ENCODE assay signal across 16 cellular contexts in genomic region chr11:62504158-62504973, GRCh38. TPM values are rescaled to one million over a fixed set of nuclear protein-coding genes. Genes with fewer than 3 reads are reported as not detected.
DNase-seq lines count a peak whose midpoint lies in the region; ATAC-seq and TF ChIP-seq lines count a peak whose summit lies in the region.
"Had no signal": no experiment of that assay in that cellular context is flagged by ENCODE, and none has a peak within 500 bp of the region (broad histone marks: within the 10 kb centered on the region; RNA-seq: fewer than 3 reads in every experiment).

No MANE protein-coding gene starts in this region.

- H3K79me2 ChIP-seq in trophoblast cell (ENCODE audit: control insufficient read depth, insufficient read depth, low read length, poor library complexity) = peaks cover 6% of the 10 kb centered on the region

- no peak for TF ChIP-seq CTCF in Peyer's patch (IDR thresholded peaks at IDR 0.05)

- H3K9ac ChIP-seq in iPS-15b (ENCODE audit: low read depth, low read length) = no peak overlapping the region
- no peak overlapping the region for H3K9ac ChIP-seq in trophoblast cell (ENCODE audit: low read length)
- H3K9ac ChIP-seq: KMS-11 had no signal

- H3K4me1 Mint-ChIP-seq in T-helper 2 cell treated with Interferon-gamma antibody and Interleukin-4, amounts not matched to agents 5 μg/mL and 100 μg/mL, for 36 hours (ENCODE audit: low read depth) = peaks cover 25% of the 10 kb centered on the region

- H3K4me2 ChIP-seq in trophoblast cell (ENCODE audit: low read length) = peak overlapping the region; percentile 20
- H3K4me2 ChIP-seq: KMS-11 had no signal

- H2BK120ac ChIP-seq in trophoblast cell (ENCODE audit: insufficient read depth, low read length, poor library complexity) = peak overlapping the region; percentile 87

- no peak overlapping the region for H3K14ac ChIP-seq in trophoblast cell (ENCODE audit: low read length)

- no CpG with 5 or more reads among the region's 15 CpGs for WGBS in trophoblast cell (ENCODE audit: extremely low coverage, insufficient coverage, insufficient read length)

- H3K27me3 ChIP-seq in Peyer's patch (no peaks in the 10 kb centered on the region), iPS-15b (ENCODE audit: control insufficient read depth, insufficient read depth, low read length) (peaks cover 2% of the 10 kb centered on the region), trophoblast cell (ENCODE audit: insufficient read depth, low read length) (no peaks in the 10 kb centered on the region), MG63 (no peaks in the 10 kb centered on the region)
- H3K27me3 ChIP-seq: ovary, upper lobe of left lung had no signal

- no peak for ATAC-seq in HG03354 (IDR thresholded peaks at IDR 0.05; ENCODE audit: poor library complexity, severe bottlenecking, unreplicated experiment)

- peak overlapping the region; percentile 61 for H2BK12ac ChIP-seq in trophoblast cell (ENCODE audit: low read length)

- H3K4me1 ChIP-seq in Peyer's patch = peaks cover 0 to 80% (median 2%) of the 10 kb centered on the region in 4 donors
- peaks cover 22% of the 10 kb centered on the region for H3K4me1 ChIP-seq in iPS-15b (ENCODE audit: control insufficient read depth, insufficient read depth, low read length)
- H3K4me1 ChIP-seq in trophoblast cell (ENCODE audit: control insufficient read depth in 1 of 2, insufficient read depth in 2 of 2, low read length in 2 of 2) = peaks cover 27 to 44% of the 10 kb centered on the region in 2 experiments

- peaks cover 50% of the 10 kb centered on the region for H3K27me3 Mint-ChIP-seq in T-helper 2 cell treated with Interferon-gamma antibody and Interleukin-4, amounts not matched to agents 5 μg/mL and 100 μg/mL, for 36 hours (ENCODE audit: low read depth)
- H3K27me3 Mint-ChIP-seq: memory B cell had no signal

- no peak overlapping the region for H3K4ac ChIP-seq in trophoblast cell (ENCODE audit: low read depth, low read length)

- H2AFZ ChIP-seq in trophoblast cell (ENCODE audit: insufficient read depth, low read length, poor library complexity) = no peak overlapping the region

- H3K18ac ChIP-seq in trophoblast cell (ENCODE audit: low read length) = no peak overlapping the region

- peak; percentile 79 for DNase-seq in ELF-1 (ENCODE audit: low read depth, low spot score)
- peak in 1 of 3 donors; percentile 53 for DNase-seq in Peyer's patch
- DNase-seq in trophoblast cell = peak; percentile 90 to 97
- no peak for DNase-seq in MG63
- DNase-seq in GOT3 (lab: John Stamatoyannopoulos, UW) = no peak
- DNase-seq in T-helper 2 cell treated with Interferon-gamma antibody and Interleukin-4, amounts not matched to agents 5 μg/mL and 100 μg/mL, for 36 hours (ENCODE audit: low spot score) = no peak
- DNase-seq: activated naive CD4-positive, alpha-beta T cell treated with anti-CD3 and anti-CD28 coated beads for 36 hours; DMS 273 treated with DMSO at 0.1 percent for 48 hours; SIG-M5 had no signal

- H3K4me3 ChIP-seq in Peyer's patch (no peak overlapping the region), iPS-15b (ENCODE audit: low read depth, low read length) (peak overlapping the region; percentile 66), trophoblast cell (ENCODE audit: low read depth, low read length) (no peak overlapping the region), MG63 (no peak overlapping the region)
- H3K4me3 ChIP-seq: GM12878, ovary had no signal

- no peak overlapping the region for H3K4me3 Mint-ChIP-seq in T-helper 2 cell treated with Interferon-gamma antibody and Interleukin-4, amounts not matched to agents 5 μg/mL and 100 μg/mL, for 36 hours
- H3K4me3 Mint-ChIP-seq: activated naive CD4-positive, alpha-beta T cell treated with anti-CD3 and anti-CD28 coated beads for 36 hours; memory B cell had no signal

- H4K91ac ChIP-seq in trophoblast cell (ENCODE audit: low read depth, low read length) = peak overlapping the region; percentile 86

- no peak for TF ChIP-seq POLR2A in Peyer's patch (IDR thresholded peaks at IDR 0.05)

- no peak overlapping the region for H4K12ac ChIP-seq in trophoblast cell (ENCODE audit: low read depth, low read length)

- H3K27ac ChIP-seq in Peyer's patch (peak overlapping the region in 3 of 4 donors; percentile 67 to 89 (median 83)), trophoblast cell (ENCODE audit: low read depth, low read length) (peak overlapping the region; percentile 77)
- H3K27ac ChIP-seq: KMS-11 had no signal

- no peak overlapping the region for H3K27ac Mint-ChIP-seq in T-helper 2 cell treated with Interferon-gamma antibody and Interleukin-4, amounts not matched to agents 5 μg/mL and 100 μg/mL, for 36 hours
- H3K27ac Mint-ChIP-seq: activated naive CD4-positive, alpha-beta T cell treated with anti-CD3 and anti-CD28 coated beads for 36 hours; memory B cell had no signal

- no peaks in the 10 kb centered on the region for H3K9me3 Mint-ChIP-seq in T-helper 2 cell treated with Interferon-gamma antibody and Interleukin-4, amounts not matched to agents 5 μg/mL and 100 μg/mL, for 36 hours
- H3K9me3 Mint-ChIP-seq: activated naive CD4-positive, alpha-beta T cell treated with anti-CD3 and anti-CD28 coated beads for 36 hours; memory B cell had no signal

- no peak overlapping the region for H3K23ac ChIP-seq in trophoblast cell (ENCODE audit: low read length)

- no peaks in the 10 kb centered on the region for H3K36me3 ChIP-seq in Peyer's patch
- H3K36me3 ChIP-seq in iPS-15b (ENCODE audit: control insufficient read depth, insufficient read depth, low read length) = no peaks in the 10 kb centered on the region
- H3K36me3 ChIP-seq in trophoblast cell (ENCODE audit: control insufficient read depth in 1 of 2, insufficient read depth in 2 of 2, low read length in 2 of 2) = no peaks in the 10 kb centered on the region
- H3K36me3 ChIP-seq in MG63 = no peaks in the 10 kb centered on the region
- H3K36me3 ChIP-seq: ovary, upper lobe of left lung had no signal

- no peaks in the 10 kb centered on the region for H3K36me3 Mint-ChIP-seq in T-helper 2 cell treated with Interferon-gamma antibody and Interleukin-4, amounts not matched to agents 5 μg/mL and 100 μg/mL, for 36 hours (ENCODE audit: low read depth)
- H3K36me3 Mint-ChIP-seq: memory B cell had no signal

- H2AK5ac ChIP-seq in trophoblast cell (ENCODE audit: low read length) = no peak overlapping the region

- H3K9me3 ChIP-seq in Peyer's patch (no peaks in the 10 kb centered on the region), iPS-15b (ENCODE audit: control insufficient read depth, insufficient read depth, low read length) (no peaks in the 10 kb centered on the region), trophoblast cell (ENCODE audit: insufficient read depth, low read depth, low read length) (no peaks in the 10 kb centered on the region), MG63 (no peaks in the 10 kb centered on the region)
- H3K9me3 ChIP-seq: ovary, upper lobe of left lung had no signal

- peaks cover 50% of the 10 kb centered on the region for H3K79me1 ChIP-seq in trophoblast cell (ENCODE audit: low read length)

- no peak overlapping the region for H4K8ac ChIP-seq in trophoblast cell (ENCODE audit: low read depth, low read length)

- H2BK5ac ChIP-seq in trophoblast cell (ENCODE audit: low read depth, low read length, poor library complexity) = peak overlapping the region; percentile 89

RNA-seq across cellular contexts. Expression of gene AHNAK, which starts 42.2 kb away (rescaled TPM):
- total RNA-seq in Peyer's patch = 1,000 to 10,000 TPM in 1 of 4 donors, 100 to 1,000 TPM in 3; 571 to 1,016 (median 697) TPM
- polyA plus RNA-seq in trophoblast cell (2013) = 191 and 221 TPM in 2 replicates
- 110 and 122 TPM in 2 replicates for total RNA-seq in MG63 (2014; rRNA removed; shearing (Covaris generic); ENCODE audit: low replicate concordance)

Comparison
In these comparisons a context has a peak if more than half of its experiments do, and no peak if none do; other contexts are left out.
1. DNase-seq: peak in ELF-1 (single experiment) and trophoblast cell (2 of 2); none in MG63 (single experiment), GOT3 (single experiment) and T-helper 2 cell treated with Interferon-gamma antibody and Interleukin-4, amounts not matched to agents 5 μg/mL and 100 μg/mL, for 36 hours (single experiment).